8 cellular contexts compared by ENCODE assay signal in the genomic region with DNA sequence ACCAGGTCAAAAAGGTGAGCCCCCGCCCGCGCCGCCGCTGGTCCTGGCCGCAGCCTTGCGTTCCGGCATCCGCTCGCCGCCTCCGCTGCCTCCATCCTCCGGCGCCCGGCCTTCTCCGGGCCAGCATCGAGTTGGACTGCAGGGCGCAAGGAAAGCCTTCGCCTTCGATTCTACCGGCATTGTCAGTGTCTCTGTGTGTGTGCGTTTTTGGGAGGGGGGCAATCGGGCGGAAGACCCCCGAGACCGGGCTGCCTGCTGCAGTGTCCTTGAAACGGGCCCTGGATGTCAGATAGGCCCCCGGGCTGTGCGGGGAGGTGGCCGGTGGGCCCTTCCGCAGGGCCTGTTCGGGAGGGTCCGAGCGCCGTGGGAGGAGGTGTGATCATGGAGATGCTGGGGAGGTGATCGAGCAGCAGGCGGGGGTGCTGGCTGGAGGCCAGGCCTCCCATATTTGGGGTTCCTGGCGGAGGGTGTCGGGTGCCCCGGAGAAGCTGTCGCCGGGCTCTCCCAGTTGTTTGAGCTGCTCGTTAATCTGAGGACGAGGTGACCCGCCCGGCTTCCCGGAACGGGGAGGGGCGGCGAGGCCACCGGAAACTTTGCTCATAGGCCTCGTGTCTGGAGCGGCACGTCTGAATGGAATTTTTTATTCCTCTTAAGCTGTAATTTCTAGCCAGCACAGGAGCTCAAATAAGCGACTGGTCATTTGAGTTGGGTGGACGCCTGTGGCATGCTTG. TPM values are rescaled to one million over a fixed set of nuclear protein-coding genes. Genes with fewer than 3 reads are reported as not detected.
DNase-seq lines count a peak whose midpoint lies in the region; ATAC-seq, FAIRE-seq and TF ChIP-seq lines count a peak whose summit lies in the region.

No MANE protein-coding gene starts in this region.

- H3K4me3 Mint-ChIP-seq in MCF 10A (ENCODE audit: unreplicated experiment): peak overlapping the region; percentile 93

- dilution Hi-C loops in keratinocyte (cut with MboI; ENCODE audit: extremely low pct_ligation_motif_present, low sequenced_read_pairs): no loop called here

- no peaks in the 10 kb centered on the region for H3K9me3 Mint-ChIP-seq in MCF 10A (ENCODE audit: unreplicated experiment)

- H4K20me1 ChIP-seq in keratinocyte (ENCODE audit: control insufficient read depth, extremely low read depth, insufficient read depth, low read length): peaks cover 5% of the 10 kb centered on the region

- H3K9me3 ChIP-seq in WERI-Rb-1 (ENCODE audit: severe bottlenecking) (no peaks in the 10 kb centered on the region), keratinocyte (ENCODE audit: control insufficient read depth, low read depth, low read length) (no peaks in the 10 kb centered on the region)

- BruUV-seq in MCF 10A (replicated peaks; lab: Mats Ljungman, UMichigan): TSS peak; percentile 60

- peak overlapping the region; percentile 54 for H3K27ac Mint-ChIP-seq in MCF 10A (ENCODE audit: low read depth, unreplicated experiment)

- H3K79me2 ChIP-seq in keratinocyte (ENCODE audit: control insufficient read depth, insufficient read depth, low read length): peaks cover 54% of the 10 kb centered on the region

- H3K9me1 ChIP-seq in keratinocyte (ENCODE audit: control insufficient read depth, extremely low read depth, insufficient read depth, low read length): no peaks in the 10 kb centered on the region

- ATAC-seq in GM19043 (IDR thresholded peaks at IDR 0.05; ENCODE audit: low read depth, unreplicated experiment) (peak; percentile 12), HG03432 (IDR thresholded peaks at IDR 0.05; ENCODE audit: unreplicated experiment) (peak; percentile 17)

- H3K4me3 ChIP-seq in WERI-Rb-1 (ENCODE audit: low read depth, low read length): peak overlapping the region; percentile 81
- H3K4me3 ChIP-seq in keratinocyte (ENCODE audit: control insufficient read depth in 2 of 3, extremely low read depth in 1 of 3, insufficient read depth in 2 of 3, low read depth in 1 of 3, low read length in 3 of 3): peak overlapping the region; percentile 75 to 98 (median 77)

- no peak for FAIRE-seq in keratinocyte (lab: Jason Lieb, UNC)

- H3K4me1 ChIP-seq in keratinocyte (ENCODE audit: control insufficient read depth, extremely low read depth, insufficient read depth, low read length): peaks cover 47% of the 10 kb centered on the region

- peaks cover 7% of the 10 kb centered on the region for H3K36me3 Mint-ChIP-seq in MCF 10A (ENCODE audit: insufficient read depth, unreplicated experiment)

- H3K27me3 ChIP-seq in WERI-Rb-1 (ENCODE audit: insufficient read depth, low read depth, severe bottlenecking) (no peaks in the 10 kb centered on the region), keratinocyte (ENCODE audit: control insufficient read depth, extremely low read depth, insufficient read depth, low read length) (no peaks in the 10 kb centered on the region)

- no peaks in the 10 kb centered on the region; the same call in 1 of the 2 replicates for H3K36me3 ChIP-seq in WERI-Rb-1
- H3K36me3 ChIP-seq in keratinocyte (ENCODE audit: control insufficient read depth in 2 of 2, extremely low read depth in 1 of 2, insufficient read depth in 2 of 2, low read length in 2 of 2): peaks cover 0 to 12% of the 10 kb centered on the region in 2 experiments

- no peaks in the 10 kb centered on the region for H3K27me3 Mint-ChIP-seq in MCF 10A (ENCODE audit: insufficient read depth, unreplicated experiment)

- peaks cover 31% of the 10 kb centered on the region for H3K4me1 Mint-ChIP-seq in MCF 10A (ENCODE audit: insufficient read depth, unreplicated experiment)

- DNase-seq in AG08395 (ENCODE audit: low spot score) (peak; percentile 73), WERI-Rb-1 (peak; percentile 47), MCF 10A (ENCODE audit: unreplicated experiment) (peak; percentile 61), keratinocyte (ENCODE audit: low read depth, low spot score) (no peak), NCI-H226 (no peak)
- DNase-seq in stimulated activated CD4-positive, alpha-beta T cell treated with anti-CD3 and anti-CD28 coated beads, Interleukin-1b, Interleukin-23, amount 100 ng/mL, for 4 hours (ENCODE audit: low read depth in 2 of 2): peak; percentile 67

- CTCF ChIA-PET in MCF 10A (lab: Yijun Ruan, JAX): interaction anchor here (0.6 to 1.6 kb wide), 9 partner anchors 9 to 86 kb away, joined by 3 to 7 read pairs (median 4); no protein-coding TSS in a partner anchor

- POLR2A ChIA-PET in MCF 10A (lab: Yijun Ruan, JAX): interaction anchor here (0.6 to 13.3 kb wide), 26 partner anchors 8 to 1230 kb away, joined by 3 to 282 read pairs (median 5); a partner anchor contains a TSS

- H3K27ac ChIP-seq in WERI-Rb-1 (peak overlapping the region; percentile 91), keratinocyte (ENCODE audit: control insufficient read depth, insufficient read depth, low read length) (peak overlapping the region; percentile 45)

- TF ChIP-seq CTCF in WERI-Rb-1 (IDR thresholded peaks at IDR 0.05; ENCODE audit: low read depth, low read length) (no peak), MCF 10A (IDR thresholded peaks at IDR 0.05; ENCODE audit: unreplicated experiment) (no peak), keratinocyte (optimal IDR thresholded peaks at IDR 0.05 in 1 of 3, IDR thresholded peaks at IDR 0.05 in 1 of 3, conservative IDR thresholded peaks at IDR 0.05 in 1 of 3; ENCODE audit: extremely low read depth in 1 of 3, insufficient read depth in 2 of 3, low read length in 3 of 3) (no peak)

- peak overlapping the region; percentile 43 for H2AFZ ChIP-seq in keratinocyte (ENCODE audit: control insufficient read depth, low read length)

- peak overlapping the region; percentile 85 for H3K9ac ChIP-seq in keratinocyte (ENCODE audit: control insufficient read depth, extremely low read depth, insufficient read depth, low read length)

- H3K4me2 ChIP-seq in keratinocyte (ENCODE audit: control insufficient read depth, extremely low read depth, insufficient read depth, low read depth, low read length): peak overlapping the region; percentile 86

- intact Hi-C loops in MCF 10A (cut with micrococcal nuclease): loop anchor here (1.0 to 5.0 kb wide), 3 partner anchors 43 to 82 kb away; no protein-coding TSS in a partner anchor

RNA-seq across cellular contexts. Expression of a gene that starts 40.9 kb away (rescaled TPM):
- total RNA-seq in MCF 10A (2022): 126 and 134 TPM in 2 replicates
- polyA plus RNA-seq in keratinocyte: 90.9 to 113 TPM (median 106 TPM) in 3 replicates
- polyA plus RNA-seq in keratinocyte (2011; ENCODE audit: low read depth): 96.6 TPM
- polyA plus RNA-seq in keratinocyte (2011; cell fraction: cytosol; rRNA removed): 84.2 and 112 TPM in 2 replicates
- polyA plus RNA-seq in keratinocyte (2011; cell fraction: nucleus; rRNA removed): 148 and 167 TPM in 2 replicates
- polyA plus RNA-seq in keratinocyte (2012; ENCODE audit: low replicate concordance): 153 and 155 TPM in 2 replicates
- 122 to 178 TPM (median 152 TPM) in 3 replicates for polyA minus RNA-seq in keratinocyte
- 85.8 TPM for polyA minus RNA-seq in keratinocyte (2011; cell fraction: cytosol; rRNA and poly(A)+ RNA removed)
- polyA minus RNA-seq in keratinocyte (2011; cell fraction: nucleus; rRNA and poly(A)+ RNA removed): 63.3 and 108 TPM in 2 replicates

Comparison
In these comparisons a context has a peak if more than half of its experiments do, and no peak if none do; other contexts are left out.
1. DNase-seq: peak in AG08395 (single experiment), WERI-Rb-1 (single experiment), MCF 10A (single experiment) and stimulated activated CD4-positive, alpha-beta T cell treated with anti-CD3 and anti-CD28 coated beads, Interleukin-1b, Interleukin-23, amount 100 ng/mL, for 4 hours (2 of 2); none in keratinocyte (single experiment) and NCI-H226 (single experiment).